ENCODE assay signal across 28 cellular contexts in the genomic region with DNA sequence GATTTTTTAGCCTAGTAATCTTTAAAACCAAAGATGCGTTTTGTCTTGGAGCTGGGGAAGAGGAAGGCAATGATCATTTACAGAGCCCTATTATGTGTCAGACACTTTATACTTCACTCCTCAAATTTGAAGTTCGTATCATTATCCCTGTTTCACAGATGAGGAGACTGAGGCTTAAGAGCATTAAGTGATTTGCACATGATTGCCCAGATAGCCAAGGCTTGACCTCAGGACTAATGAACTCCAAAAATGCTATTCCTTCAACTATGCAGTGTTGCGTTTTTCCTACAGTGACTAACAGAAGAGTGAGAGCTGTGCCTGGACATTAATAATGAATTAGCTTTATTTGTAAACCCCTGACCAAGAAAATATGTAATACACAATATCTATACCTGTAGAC.
"Had no signal": no experiment of that assay in that cellular context is flagged by ENCODE, and none has a peak within 500 bp of the region (broad histone marks: within the 10 kb centered on the region; RNA-seq: fewer than 3 reads in every experiment).

No MANE protein-coding gene starts in this region.

- ATAC-seq: stimulated activated effector memory CD8-positive, alpha-beta T cell treated with anti-CD3 and anti-CD28 coated beads, Interleukin-12 subunit alpha, Interleukin-12 subunit beta, amount 100 ng/mL, for 72 hours; stimulated activated memory B cell treated with anti-CD40 and anti-IgM and Interleukin-4, amounts not matched to agents 10 μg/mL and 1 μg/mL and 100 μg/mL, for 72 hours; stimulated activated naive B cell treated with anti-CD40 and anti-IgM and Interleukin-4, amounts not matched to agents 10 μg/mL and 1 μg/mL and 100 μg/mL, for 72 hours; stimulated activated naive CD8-positive, alpha-beta T cell treated with anti-CD3 and anti-CD28 coated beads, Interleukin-15, amount 100 ng/mL, for 72 hours; stimulated activated naive CD8-positive, alpha-beta T cell treated with anti-CD3 and anti-CD28 coated beads, Interleukin-15, Interleukin-2, amounts not matched to agents 100 U/mL and 50 U/mL, for 24 hours; upper lobe of right lung had no signal

- H3K9me3 Mint-ChIP-seq: stimulated activated effector memory CD8-positive, alpha-beta T cell treated with anti-CD3 and anti-CD28 coated beads, Interleukin-12 subunit alpha, Interleukin-12 subunit beta, amount 100 ng/mL, for 72 hours; stimulated activated memory B cell treated with anti-CD40 and anti-IgM and Interleukin-4, amounts not matched to agents 10 μg/mL and 1 μg/mL and 100 μg/mL, for 72 hours; stimulated activated naive B cell treated with anti-CD40 and anti-IgM and Interleukin-4, amounts not matched to agents 10 μg/mL and 1 μg/mL and 100 μg/mL, for 72 hours; stimulated activated naive CD8-positive, alpha-beta T cell treated with anti-CD3 and anti-CD28 coated beads, Interleukin-15, amount 100 ng/mL, for 72 hours; stimulated activated naive CD8-positive, alpha-beta T cell treated with anti-CD3 and anti-CD28 coated beads, Interleukin-15, Interleukin-2, amounts not matched to agents 100 ng/mL and 50 ng/mL, for 24 hours; type B pancreatic cell had no signal

- H3K9me3 ChIP-seq: stomach, suprapubic skin, testis, thoracic aorta, thyroid gland, tibial artery, tibial nerve, transverse colon, upper lobe of left lung, upper lobe of right lung, uterus, vagina had no signal

- H3K27ac ChIP-seq: stomach, suprapubic skin, testis, thoracic aorta, thyroid gland, tibial artery, tibial nerve, transverse colon, upper lobe of left lung, upper lobe of right lung, uterus, vagina had no signal

- H3K4me3 ChIP-seq: stomach, suprapubic skin, testis, thoracic aorta, thyroid gland, tibial artery, tibial nerve, transverse colon, upper lobe of left lung, upper lobe of right lung, uterus, vagina had no signal

- H3K4me3 Mint-ChIP-seq: stimulated activated effector memory CD8-positive, alpha-beta T cell treated with anti-CD3 and anti-CD28 coated beads, Interleukin-12 subunit alpha, Interleukin-12 subunit beta, amount 100 ng/mL, for 72 hours; stimulated activated memory B cell treated with anti-CD40 and anti-IgM and Interleukin-4, amounts not matched to agents 10 μg/mL and 1 μg/mL and 100 μg/mL, for 72 hours; stimulated activated naive B cell treated with anti-CD40 and anti-IgM and Interleukin-4, amounts not matched to agents 10 μg/mL and 1 μg/mL and 100 μg/mL, for 72 hours; stimulated activated naive CD8-positive, alpha-beta T cell treated with anti-CD3 and anti-CD28 coated beads, Interleukin-15, amount 100 ng/mL, for 72 hours; stimulated activated naive CD8-positive, alpha-beta T cell treated with anti-CD3 and anti-CD28 coated beads, Interleukin-15, Interleukin-2, amounts not matched to agents 100 ng/mL and 50 ng/mL, for 24 hours; type B pancreatic cell had no signal

- H3K36me3 Mint-ChIP-seq: stimulated activated effector memory CD8-positive, alpha-beta T cell treated with anti-CD3 and anti-CD28 coated beads, Interleukin-12 subunit alpha, Interleukin-12 subunit beta, amount 100 ng/mL, for 72 hours; stimulated activated memory B cell treated with anti-CD40 and anti-IgM and Interleukin-4, amounts not matched to agents 10 μg/mL and 1 μg/mL and 100 μg/mL, for 72 hours; stimulated activated naive B cell treated with anti-CD40 and anti-IgM and Interleukin-4, amounts not matched to agents 10 μg/mL and 1 μg/mL and 100 μg/mL, for 72 hours; type B pancreatic cell had no signal

- H3K27me3 ChIP-seq: stomach, testis, thyroid gland, tibial artery, tibial nerve, transverse colon, upper lobe of left lung, upper lobe of right lung, uterus, vagina had no signal

- H3K4me1 ChIP-seq: uterus had no signal

- H3K27me3 Mint-ChIP-seq: type B pancreatic cell had no signal

- H3K27ac Mint-ChIP-seq: stimulated activated effector memory CD8-positive, alpha-beta T cell treated with anti-CD3 and anti-CD28 coated beads, Interleukin-12 subunit alpha, Interleukin-12 subunit beta, amount 100 ng/mL, for 72 hours; stimulated activated memory B cell treated with anti-CD40 and anti-IgM and Interleukin-4, amounts not matched to agents 10 μg/mL and 1 μg/mL and 100 μg/mL, for 72 hours; stimulated activated naive B cell treated with anti-CD40 and anti-IgM and Interleukin-4, amounts not matched to agents 10 μg/mL and 1 μg/mL and 100 μg/mL, for 72 hours; stimulated activated naive CD8-positive, alpha-beta T cell treated with anti-CD3 and anti-CD28 coated beads, Interleukin-15, amount 100 ng/mL, for 72 hours; stimulated activated naive CD8-positive, alpha-beta T cell treated with anti-CD3 and anti-CD28 coated beads, Interleukin-15, Interleukin-2, amounts not matched to agents 100 ng/mL and 50 ng/mL, for 24 hours; type B pancreatic cell had no signal

- DNase-seq: stimulated activated CD4-positive, alpha-beta T cell treated with anti-CD3 and anti-CD28 coated beads, Interleukin-2, amount 100 ng/mL, for 48 hours; stimulated activated CD4-positive, alpha-beta T cell treated with anti-CD3 and anti-CD28 coated beads, Interleukin-4, amount 100 ng/mL, for 1 hour; stimulated activated CD4-positive, alpha-beta T cell treated with anti-CD3 and anti-CD28 coated beads, Interleukin-4, amount 100 ng/mL, for 24 hours; stimulated activated CD4-positive, alpha-beta T cell treated with anti-CD3 and anti-CD28 coated beads, Interleukin-4, amount 100 ng/mL, for 4 hours; stimulated activated CD8-positive, alpha-beta memory T cell treated with anti-CD3 and anti-CD28 coated beads, Interleukin-4, amount 100 ng/mL, for 48 hours; stimulated activated naive B cell treated with anti-CD40 and anti-IgM and Interleukin-4, amounts not matched to agents 10 μg/mL and 1 μg/mL and 100 μg/mL, for 72 hours; stimulated activated naive CD4-positive, alpha-beta T cell; stimulated activated naive CD4-positive, alpha-beta T cell treated with Interleukin-2 at 50 U/mL for 16 hours; stimulated activated naive CD8-positive, alpha-beta T cell treated with anti-CD3 and anti-CD28 coated beads, Interleukin-15, amount 100 ng/mL, for 72 hours; stimulated activated naive CD8-positive, alpha-beta T cell treated with anti-CD3 and anti-CD28 coated beads, Interleukin-15, Interleukin-2, amounts not matched to agents 100 U/mL and 50 U/mL, for 24 hours; stomach; substantia nigra; testis; thyroid gland; tibial artery; transverse colon; upper lobe of left lung; upper lobe of right lung; uterus had no signal

- H3K4me1 Mint-ChIP-seq: stimulated activated effector memory CD8-positive, alpha-beta T cell treated with anti-CD3 and anti-CD28 coated beads, Interleukin-12 subunit alpha, Interleukin-12 subunit beta, amount 100 ng/mL, for 72 hours had no signal

- FAIRE-seq: urothelium cell line had no signal

- H3K36me3 ChIP-seq: stomach, suprapubic skin, thoracic aorta, thyroid gland, tibial artery, tibial nerve, transverse colon, upper lobe of left lung, upper lobe of right lung, uterus, vagina had no signal
